ENCODE assay signal across 15 cellular contexts in the genomic region with DNA sequence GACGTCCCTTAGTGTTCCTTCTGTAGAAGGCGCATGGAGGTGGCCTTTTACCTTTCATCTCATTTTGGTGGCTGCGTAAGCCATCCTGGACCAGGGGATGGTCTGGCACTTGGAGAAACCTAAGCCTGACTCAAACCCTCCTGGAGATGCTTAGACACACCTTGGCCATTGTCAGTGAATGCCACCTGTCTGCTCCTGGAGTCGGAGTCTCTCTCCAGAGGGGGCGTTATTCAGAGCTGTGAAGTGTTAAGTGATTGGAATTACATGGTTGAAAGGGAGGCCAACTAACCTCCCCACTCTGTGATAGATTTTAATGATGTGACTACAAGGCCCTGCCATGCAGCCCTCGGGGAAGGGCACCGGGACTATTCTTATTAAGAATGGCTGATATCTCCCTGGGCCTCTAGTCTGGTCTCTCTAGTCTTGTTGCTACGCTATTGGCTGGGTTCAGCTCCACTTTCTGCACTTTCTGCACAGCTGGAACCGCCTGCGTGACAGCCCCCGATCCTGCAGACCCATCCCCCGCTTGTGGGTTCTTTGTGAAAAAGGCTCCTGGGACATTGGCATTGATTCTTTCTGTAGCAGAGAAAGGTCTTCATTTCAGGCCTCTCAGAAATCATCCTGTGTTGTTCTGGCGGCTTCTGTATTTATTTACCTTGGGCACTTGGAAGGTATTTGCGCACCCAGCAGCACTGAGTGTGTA. TPM values are rescaled to one million over a fixed set of nuclear protein-coding genes. Genes with fewer than 3 reads are reported as not detected.
DNase-seq lines count a peak whose midpoint lies in the region; ATAC-seq, FAIRE-seq and TF ChIP-seq lines count a peak whose summit lies in the region.
"Had no signal": no experiment of that assay in that cellular context is flagged by ENCODE, and none has a peak within 500 bp of the region (broad histone marks: within the 10 kb centered on the region; RNA-seq: fewer than 3 reads in every experiment).

No MANE protein-coding gene starts in this region.

- no peaks in the 10 kb centered on the region for H3K9me3 Mint-ChIP-seq in astrocyte (ENCODE audit: unreplicated experiment)

- H3K4me1 Mint-ChIP-seq in astrocyte (ENCODE audit: low read depth, unreplicated experiment), result peaks cover 15% of the 10 kb centered on the region

- H3K27me3 Mint-ChIP-seq in astrocyte (ENCODE audit: low read depth, unreplicated experiment), result peaks cover 56% of the 10 kb centered on the region

- no peaks in the 10 kb centered on the region for H3K36me3 ChIP-seq in astrocyte (ENCODE audit: insufficient read depth, low read length)
- no peaks in the 10 kb centered on the region for H3K36me3 ChIP-seq in liver (ENCODE audit: control insufficient read depth in 4 of 4, insufficient read depth in 3 of 4, low read depth in 1 of 4, low read length in 3 of 4)
- H3K36me3 ChIP-seq in thyroid gland, result no peaks in the 10 kb centered on the region
- H3K36me3 ChIP-seq in gastroesophageal sphincter, result no peaks in the 10 kb centered on the region

- no peak for TF ChIP-seq CTCF in astrocyte (IDR thresholded peaks at IDR 0.05; ENCODE audit: insufficient read depth, low read depth, low read length)
- TF ChIP-seq CTCF in liver (IDR thresholded peaks at IDR 0.05; ENCODE audit: low read depth, low read length, missing input control), result no peak
- no peak for TF ChIP-seq CTCF in thyroid gland (IDR thresholded peaks at IDR 0.05)
- no peak for TF ChIP-seq CTCF in gastroesophageal sphincter (IDR thresholded peaks at IDR 0.05)

- H3K27ac ChIP-seq in astrocyte (ENCODE audit: low read depth, low read length), result no peak overlapping the region
- peak overlapping the region; percentile 32 to 51 for H3K27ac ChIP-seq in liver (ENCODE audit: low read depth in 1 of 2, low read length in 2 of 2)
- peak overlapping the region in 2 of 3 donors; percentile 53 to 54 for H3K27ac ChIP-seq in thyroid gland
- H3K27ac ChIP-seq in gastroesophageal sphincter, result peak overlapping the region in 1 of 4 donors; percentile 57

- H3K4me1 ChIP-seq in astrocyte (ENCODE audit: insufficient read depth, low read length) (peaks cover 26% of the 10 kb centered on the region), liver (ENCODE audit: control insufficient read depth in 4 of 4, insufficient read depth in 4 of 4, low read length in 3 of 4) (peaks cover 11 to 66% (median 54%) of the 10 kb centered on the region in 4 donors), thyroid gland (peaks cover 14 to 53% of the 10 kb centered on the region in 2 donors), gastroesophageal sphincter (peaks cover 0 to 54% (median 6%) of the 10 kb centered on the region in 3 donors)

- peaks cover 39% of the 10 kb centered on the region for H3K27me3 ChIP-seq in astrocyte (ENCODE audit: insufficient read depth, low read length)
- H3K27me3 ChIP-seq in liver (ENCODE audit: control insufficient read depth in 4 of 4, insufficient read depth in 4 of 4, low read length in 3 of 4), result no peaks in the 10 kb centered on the region
- no peaks in the 10 kb centered on the region for H3K27me3 ChIP-seq in thyroid gland
- H3K27me3 ChIP-seq in gastroesophageal sphincter, result peaks cover 25% of the 10 kb centered on the region

- no peak for TF ChIP-seq RAD21 in liver (IDR thresholded peaks at IDR 0.05)

- intact Hi-C loops in thyroid gland (cut with DNase I), result no loop called here

- H2AFZ ChIP-seq in astrocyte (ENCODE audit: low read depth, low read length), result no peak overlapping the region

- H3K4me3 Mint-ChIP-seq in astrocyte (ENCODE audit: unreplicated experiment), result no peak overlapping the region

- H3K27ac Mint-ChIP-seq in astrocyte (ENCODE audit: unreplicated experiment), result no peak overlapping the region

- peaks cover 7% of the 10 kb centered on the region for H4K20me1 ChIP-seq in astrocyte (ENCODE audit: insufficient read depth, low read length)

- no peaks in the 10 kb centered on the region for H3K79me2 ChIP-seq in astrocyte (ENCODE audit: insufficient read depth, low read length)

- DNase-seq in NCI-H2227 (lab: John Stamatoyannopoulos, UW; ENCODE audit: unreplicated experiment) (peak; percentile 16), NCI-H2227 treated with DMSO at 0.1 percent for 48 hours (lab: John Stamatoyannopoulos, UW) (no peak), astrocyte (ENCODE audit: low read depth) (no peak), thyroid gland (no peak), kidney glomerular epithelial cell (lab: John Stamatoyannopoulos, UW) (no peak), C1 segment of cervical spinal cord (lab: John Stamatoyannopoulos, UW) (no peak)
- DNase-seq: activated CD8-positive, alpha-beta memory T cell treated with anti-CD3 and anti-CD28 coated beads, Interleukin-2, amount 50 U/mL, for 4 hours; activated naive CD4-positive, alpha-beta T cell; right cardiac atrium; stimulated activated CD4-positive, alpha-beta T cell treated with anti-CD3 and anti-CD28 coated beads, Interleukin-2, amount 100 ng/mL, for 48 hours had no signal

- H3K9me3 ChIP-seq in astrocyte (ENCODE audit: insufficient read depth, low read depth, low read length) (no peaks in the 10 kb centered on the region), liver (ENCODE audit: control insufficient read depth in 4 of 4, low read length in 3 of 4) (no peaks in the 10 kb centered on the region), thyroid gland (no peaks in the 10 kb centered on the region), gastroesophageal sphincter (no peaks in the 10 kb centered on the region)

- FAIRE-seq in astrocyte (lab: Jason Lieb, UNC), result no peak
- FAIRE-seq: A204.1, G401.6 had no signal

- H3K4me3 ChIP-seq in astrocyte (ENCODE audit: insufficient read depth, low read depth, low read length), result no peak overlapping the region
- H3K4me3 ChIP-seq in liver (ENCODE audit: low read depth in 1 of 3, low read length in 3 of 3), result no peak overlapping the region
- H3K4me3 ChIP-seq in thyroid gland (replicated peaks in 1 of 3), result no peak overlapping the region
- no peak overlapping the region for H3K4me3 ChIP-seq in gastroesophageal sphincter

- no peak for TF ChIP-seq POLR2A in thyroid gland (IDR thresholded peaks at IDR 0.05)
- TF ChIP-seq POLR2A in gastroesophageal sphincter (IDR thresholded peaks at IDR 0.05), result no peak

- peak overlapping the region; percentile 61 for H3K4me2 ChIP-seq in astrocyte (ENCODE audit: low read length)

- WGBS in liver, result 67% methylated on average over 14 of the region's 14 CpGs
- whole genome bisulfite sequencing in thyroid gland, 2 donors, result 81 to 91% methylated on average over 14 of the region's 14 CpGs
- 83 to 86% methylated on average over 4 of the region's 14 CpGs for WGBS in gastroesophageal sphincter (ENCODE audit: low coverage in 1 of 2), 2 donors

- ATAC-seq in gastroesophageal sphincter, result no peak
- ATAC-seq: activated CD4-positive, CD25-positive, alpha-beta regulatory T cell treated with anti-CD3 and anti-CD28 coated beads, Interleukin-2, amount 50 U/mL, for 24 hours; right cardiac atrium had no signal

- no peak for TF ChIP-seq EP300 in gastroesophageal sphincter (IDR thresholded peaks at IDR 0.05)

- H3K9ac ChIP-seq in astrocyte (ENCODE audit: low read length) (no peak overlapping the region), liver (ENCODE audit: low read depth in 1 of 2, low read length in 2 of 2) (peak overlapping the region in 1 of 2 donors; percentile 24)

- no peaks in the 10 kb centered on the region for H3K36me3 Mint-ChIP-seq in astrocyte (ENCODE audit: low read depth, unreplicated experiment)

TF ChIP-seq in liver, 16 proteins besides CTCF, POLR2A, EP300 and RAD21:
- TF ChIP-seq EGR1 (IDR thresholded peaks at IDR 0.05; ENCODE audit: low read depth in 2 of 2), result no peak
- peak in 1 of 2 donors; percentile 6 for TF ChIP-seq RXRA (IDR thresholded peaks at IDR 0.05)

RNA-seq across cellular contexts. Expression of gene RASSF5, which starts 4.2 kb away (rescaled TPM):
- total RNA-seq in astrocyte (0.43 and 0.53 TPM in 2 replicates), liver (10 to 100 TPM in 1 of 2 donors, 1 to 10 TPM in 1; 5.8 to 10.0 TPM), thyroid gland (10 to 100 TPM; 14.0 to 16.4 (median 14.5) TPM), gastroesophageal sphincter (10 to 100 TPM in 2 of 4 donors, 1 to 10 TPM in 2; 6.2 to 23.3 (median 8.5) TPM)
- polyA plus RNA-seq in liver, result 1 to 10 TPM; 4.8 to 5.2 TPM

RNA-seq across cellular contexts. Expression of gene IKBKE, which starts 41.2 kb away (rescaled TPM):
- total RNA-seq in astrocyte (15.5 and 17.0 TPM in 2 replicates), liver (1 to 10 TPM; 2.0 to 3.9 TPM), thyroid gland (10 to 100 TPM in 1 of 4 donors, 1 to 10 TPM in 3; 4.7 to 10.5 (median 9.4) TPM), gastroesophageal sphincter (1 to 10 TPM; 2.2 to 3.9 (median 2.7) TPM)
- polyA plus RNA-seq in liver, result 1 to 10 TPM in 1 of 2 donors, under 1 TPM in 1; 0.81 to 1.1 TPM
